ENCODE assay signal across 1 cellular context in the genomic region with DNA sequence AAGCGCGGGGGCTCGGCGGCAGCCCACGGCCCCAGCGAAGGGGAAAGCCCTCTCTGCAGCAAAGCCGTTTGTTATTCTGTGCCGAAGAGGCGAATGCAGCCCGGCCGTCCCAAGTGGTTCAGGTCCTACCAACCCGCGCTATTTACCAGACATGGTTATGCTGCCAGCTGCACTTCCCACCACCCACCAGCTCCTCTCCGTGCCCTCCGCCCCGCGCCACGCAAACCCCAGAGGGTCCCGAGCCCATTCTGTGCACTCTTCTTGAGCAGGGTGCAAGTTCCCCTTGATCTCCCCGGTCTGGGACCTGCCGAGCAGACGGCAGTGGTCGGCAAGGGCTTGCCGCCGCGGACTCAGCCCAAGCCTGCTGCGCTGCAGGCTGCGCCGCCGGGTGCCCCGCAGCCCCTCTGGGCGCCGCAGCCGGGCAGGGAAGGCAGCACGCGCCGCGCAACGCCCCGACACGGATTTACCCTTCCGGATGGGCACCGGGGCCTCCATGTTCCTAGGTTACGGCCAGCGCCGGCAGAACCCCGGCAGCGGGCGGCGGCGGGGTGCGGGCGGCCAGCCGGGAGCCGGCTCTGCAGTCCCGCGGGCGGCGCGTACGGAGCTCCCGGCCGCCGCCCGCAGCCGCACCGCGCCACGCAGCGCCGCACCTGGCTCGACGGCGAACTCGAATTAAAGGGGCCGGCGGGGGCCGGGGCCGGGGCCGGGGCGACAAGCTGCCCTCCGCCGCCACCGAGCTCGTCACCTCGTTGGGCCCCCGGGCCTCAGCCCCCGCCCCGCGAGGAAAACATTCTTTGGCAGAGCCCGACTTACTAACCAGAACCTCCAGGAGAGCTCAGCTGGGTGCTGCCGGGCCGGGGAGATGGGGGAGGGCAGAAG.
TF ChIP-seq lines count a peak whose summit lies in the region.

No MANE protein-coding gene starts in this region.

TF ChIP-seq in IMR-90, 13 proteins besides CTCF, POLR2A, EP300 and RAD21 (continued from another document):
- TF ChIP-seq, protein P1, sequence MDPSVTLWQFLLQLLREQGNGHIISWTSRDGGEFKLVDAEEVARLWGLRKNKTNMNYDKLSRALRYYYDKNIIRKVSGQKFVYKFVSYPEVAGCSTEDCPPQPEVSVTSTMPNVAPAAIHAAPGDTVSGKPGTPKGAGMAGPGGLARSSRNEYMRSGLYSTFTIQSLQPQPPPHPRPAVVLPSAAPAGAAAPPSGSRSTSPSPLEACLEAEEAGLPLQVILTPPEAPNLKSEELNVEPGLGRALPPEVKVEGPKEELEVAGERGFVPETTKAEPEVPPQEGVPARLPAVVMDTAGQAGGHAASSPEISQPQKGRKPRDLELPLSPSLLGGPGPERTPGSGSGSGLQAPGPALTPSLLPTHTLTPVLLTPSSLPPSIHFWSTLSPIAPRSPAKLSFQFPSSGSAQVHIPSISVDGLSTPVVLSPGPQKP (IDR thresholded peaks at IDR 0.05; ENCODE audit: borderline replicate concordance, low read depth, low read length) = no peak
- TF ChIP-seq CEBPB (IDR thresholded peaks at IDR 0.05; ENCODE audit: low read depth, low read length) (no peak), SMC3 (IDR thresholded peaks at IDR 0.05; ENCODE audit: low read depth, low read length) (no peak), BHLHE40 (IDR thresholded peaks at IDR 0.05; ENCODE audit: low read depth, low read length) (no peak), FOS (IDR thresholded peaks at IDR 0.05; ENCODE audit: low read depth, low read length) (no peak), RCOR1 (IDR thresholded peaks at IDR 0.05; ENCODE audit: insufficient replicate concordance, low read length) (no peak), NFE2L2 (IDR thresholded peaks at IDR 0.05; ENCODE audit: low read depth, low read length) (no peak), CHD1 (IDR thresholded peaks at IDR 0.05; ENCODE audit: low read depth, low read length) (no peak), MXI1 (IDR thresholded peaks at IDR 0.05; ENCODE audit: borderline replicate concordance, low read depth, low read length) (no peak)
- TF ChIP-seq, protein P2, sequence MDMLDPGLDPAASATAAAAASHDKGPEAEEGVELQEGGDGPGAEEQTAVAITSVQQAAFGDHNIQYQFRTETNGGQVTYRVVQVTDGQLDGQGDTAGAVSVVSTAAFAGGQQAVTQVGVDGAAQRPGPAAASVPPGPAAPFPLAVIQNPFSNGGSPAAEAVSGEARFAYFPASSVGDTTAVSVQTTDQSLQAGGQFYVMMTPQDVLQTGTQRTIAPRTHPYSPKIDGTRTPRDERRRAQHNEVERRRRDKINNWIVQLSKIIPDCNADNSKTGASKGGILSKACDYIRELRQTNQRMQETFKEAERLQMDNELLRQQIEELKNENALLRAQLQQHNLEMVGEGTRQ (IDR thresholded peaks at IDR 0.05; ENCODE audit: low read depth, low read length) = no peak
